30 cellular contexts compared by ENCODE assay signal in genomic region chr16:89054714-89055113, GRCh38.
"Had no signal": no experiment of that assay in that cellular context is flagged by ENCODE, and none has a peak within 500 bp of the region (broad histone marks: within the 10 kb centered on the region; RNA-seq: fewer than 3 reads in every experiment).

No MANE protein-coding gene starts in this region.

- DNase-seq: naive thymus-derived CD4-positive, alpha-beta T cell; natural killer cell; occipital lobe; ovary; psoas muscle; spleen; stimulated activated CD4-positive, alpha-beta T cell treated with anti-CD3 and anti-CD28 coated beads, Interleukin-12 subunit alpha, Interleukin-12 subunit beta, amount 100 ng/mL, for 4 hours; stimulated activated CD4-positive, alpha-beta T cell treated with anti-CD3 and anti-CD28 coated beads, Interleukin-1b, Interleukin-23, amount 100 ng/mL, for 48 hours; stimulated activated CD4-positive, alpha-beta T cell treated with anti-CD3 and anti-CD28 coated beads, Interleukin-4, amount 100 ng/mL, for 1 hour; stimulated activated CD4-positive, alpha-beta T cell treated with anti-CD3 and anti-CD28 coated beads, Interleukin-4, amount 100 ng/mL, for 4 hours; stimulated activated CD8-positive, alpha-beta memory T cell treated with anti-CD3 and anti-CD28 coated beads, Interleukin-4, amount 100 ng/mL, for 48 hours; stimulated activated naive CD4-positive, alpha-beta T cell; stimulated activated naive CD8-positive, alpha-beta T cell treated with anti-CD3 and anti-CD28 coated beads, Interleukin-15, amount 100 ng/mL, for 72 hours; stimulated activated naive CD8-positive, alpha-beta T cell treated with anti-CD3 and anti-CD28 coated beads, Interleukin-15, Interleukin-2, amounts not matched to agents 100 U/mL and 50 U/mL, for 24 hours; substantia nigra; testis; tibial artery; upper lobe of right lung; uterus had no signal

- H3K9ac ChIP-seq: parathyroid adenoma had no signal

- H3K4me1 Mint-ChIP-seq: natural killer cell had no signal

- H3K9me3 ChIP-seq: ovary, psoas muscle, spleen, suprapubic skin, testis, tibial artery, transverse colon, upper lobe of right lung, uterus had no signal

- H2AFZ ChIP-seq: parathyroid adenoma had no signal

- H3K4me3 Mint-ChIP-seq: natural killer cell; nephron; stimulated activated memory B cell treated with anti-CD40 and anti-IgM and Interleukin-4, amounts not matched to agents 10 μg/mL and 1 μg/mL and 100 μg/mL, for 72 hours; stimulated activated naive CD8-positive, alpha-beta T cell treated with anti-CD3 and anti-CD28 coated beads, Interleukin-15, amount 100 ng/mL, for 72 hours; type B pancreatic cell had no signal

- H3K4me3 ChIP-seq: ovary, psoas muscle, skin epidermis, smooth muscle cell, spleen, suprapubic skin, testis, tibial artery, transverse colon, upper lobe of right lung, uterus had no signal

- H3K27me3 Mint-ChIP-seq: naive thymus-derived CD4-positive, alpha-beta T cell had no signal

- H3K4me2 ChIP-seq: smooth muscle cell had no signal

- ATAC-seq: naive thymus-derived CD4-positive, alpha-beta T cell; natural killer cell; psoas muscle; right cardiac atrium; sciatic nerve; stimulated activated memory B cell treated with anti-CD40 and anti-IgM and Interleukin-4, amounts not matched to agents 10 μg/mL and 1 μg/mL and 100 μg/mL, for 72 hours; stimulated activated naive CD8-positive, alpha-beta T cell treated with anti-CD3 and anti-CD28 coated beads, Interleukin-15, amount 100 ng/mL, for 72 hours; stimulated activated naive CD8-positive, alpha-beta T cell treated with anti-CD3 and anti-CD28 coated beads, Interleukin-15, Interleukin-2, amounts not matched to agents 100 U/mL and 50 U/mL, for 24 hours; upper lobe of right lung had no signal

- H3K79me2 ChIP-seq: parathyroid adenoma had no signal

- H3K36me3 ChIP-seq: ovary, spleen, suprapubic skin, tibial artery, transverse colon, upper lobe of right lung, uterus had no signal

- H3K27me3 ChIP-seq: ovary, testis, uterus had no signal

- H3K27ac ChIP-seq: ovary, parathyroid adenoma, psoas muscle, skin epidermis, spleen, suprapubic skin, testis, tibial artery, upper lobe of right lung, uterus had no signal

- H3K36me3 Mint-ChIP-seq: naive thymus-derived CD4-positive, alpha-beta T cell; natural killer cell; stimulated activated memory B cell treated with anti-CD40 and anti-IgM and Interleukin-4, amounts not matched to agents 10 μg/mL and 1 μg/mL and 100 μg/mL, for 72 hours; type B pancreatic cell had no signal

- H3K27ac Mint-ChIP-seq: naive thymus-derived CD4-positive, alpha-beta T cell; natural killer cell; nephron; progenitor cell of endocrine pancreas; stimulated activated memory B cell treated with anti-CD40 and anti-IgM and Interleukin-4, amounts not matched to agents 10 μg/mL and 1 μg/mL and 100 μg/mL, for 72 hours; stimulated activated naive CD8-positive, alpha-beta T cell treated with anti-CD3 and anti-CD28 coated beads, Interleukin-15, amount 100 ng/mL, for 72 hours; type B pancreatic cell had no signal

- H3K9me3 Mint-ChIP-seq: naive thymus-derived CD4-positive, alpha-beta T cell; natural killer cell; nephron; stimulated activated memory B cell treated with anti-CD40 and anti-IgM and Interleukin-4, amounts not matched to agents 10 μg/mL and 1 μg/mL and 100 μg/mL, for 72 hours; stimulated activated naive CD8-positive, alpha-beta T cell treated with anti-CD3 and anti-CD28 coated beads, Interleukin-15, amount 100 ng/mL, for 72 hours; type B pancreatic cell had no signal

- H3K4me1 ChIP-seq: parathyroid adenoma, psoas muscle, testis, upper lobe of right lung, uterus had no signal
